Comparison of ENCODE assay signal across 1 cellular context in genomic region chr3:87797872-87798566, GRCh38.
A peak's percentile ranks its signal among the peaks of the same experiment; 100 is the strongest.
TF ChIP-seq lines count a peak whose summit lies in the region.

No MANE protein-coding gene starts in this region.

TF ChIP-seq in K562, 482 proteins besides CTCF, POLR2A, EP300 and RAD21 (continued from another document):
- TF ChIP-seq, protein P1, sequence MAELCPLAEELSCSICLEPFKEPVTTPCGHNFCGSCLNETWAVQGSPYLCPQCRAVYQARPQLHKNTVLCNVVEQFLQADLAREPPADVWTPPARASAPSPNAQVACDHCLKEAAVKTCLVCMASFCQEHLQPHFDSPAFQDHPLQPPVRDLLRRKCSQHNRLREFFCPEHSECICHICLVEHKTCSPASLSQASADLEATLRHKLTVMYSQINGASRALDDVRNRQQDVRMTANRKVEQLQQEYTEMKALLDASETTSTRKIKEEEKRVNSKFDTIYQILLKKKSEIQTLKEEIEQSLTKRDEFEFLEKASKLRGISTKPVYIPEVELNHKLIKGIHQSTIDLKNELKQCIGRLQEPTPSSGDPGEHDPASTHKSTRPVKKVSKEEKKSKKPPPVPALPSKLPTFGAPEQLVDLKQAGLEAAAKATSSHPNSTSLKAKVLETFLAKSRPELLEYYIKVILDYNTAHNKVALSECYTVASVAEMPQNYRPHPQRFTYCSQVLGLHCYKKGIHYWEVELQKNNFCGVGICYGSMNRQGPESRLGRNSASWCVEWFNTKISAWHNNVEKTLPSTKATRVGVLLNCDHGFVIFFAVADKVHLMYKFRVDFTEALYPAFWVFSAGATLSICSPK (IDR thresholded peaks at IDR 0.05; ENCODE audit: borderline replicate concordance) = no peak
- TF ChIP-seq CHAMP1 (IDR thresholded peaks at IDR 0.05) (peak; percentile 36; the same call in 1 of the 2 replicates), HDAC2 (IDR thresholded peaks at IDR 0.05) (0 out of 2 replicates have a peak, but pooled peaks have one; percentile 62), ELF4 (CRISPR knock-in tag; IDR thresholded peaks at IDR 0.05) (no peak), C11orf30 (IDR thresholded peaks at IDR 0.05; ENCODE audit: low read depth) (peak; percentile 49; the same call in 1 of the 2 replicates), MAFG (tag; conservative IDR thresholded peaks at IDR 0.05) (0 out of 2 replicates have a peak, but pooled peaks have one; percentile 4), HLTF (IDR thresholded peaks at IDR 0.05) (peak; percentile 22; the same call in 1 of the 2 replicates), ARID1B (IDR thresholded peaks at IDR 0.05) (peak; percentile 44; the same call in 1 of the 2 replicates)
